Comparison of ENCODE assay signal across 8 cellular contexts in the genomic region with DNA sequence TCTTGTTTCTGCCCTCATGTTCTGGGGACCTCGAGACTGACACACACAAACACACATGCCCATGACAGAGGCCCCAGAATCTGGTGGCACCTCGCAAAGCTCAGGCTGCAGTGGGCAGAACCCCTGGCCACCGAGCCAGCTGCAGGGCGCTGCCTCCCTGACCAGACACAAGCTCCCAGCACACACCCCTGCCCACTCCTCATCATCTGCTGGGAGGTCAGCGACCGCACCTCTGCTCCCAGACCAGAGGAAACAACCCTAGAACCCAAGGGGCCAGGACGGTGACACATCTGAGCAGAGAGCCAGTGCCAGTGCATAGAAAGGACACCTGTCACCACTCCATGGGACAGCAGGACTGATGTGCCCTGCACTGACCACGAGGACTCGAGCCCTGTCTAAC.
"Had no signal": no experiment of that assay in that cellular context is flagged by ENCODE, and none has a peak within 500 bp of the region (broad histone marks: within the 10 kb centered on the region; RNA-seq: fewer than 3 reads in every experiment).

No MANE protein-coding gene starts in this region.

- H3K4me3 Mint-ChIP-seq: IgD-negative memory B cell had no signal

- H3K27ac Mint-ChIP-seq: IgD-negative memory B cell had no signal

- H3K36me3 ChIP-seq: HAP-1 had no signal

- FAIRE-seq: HepG2 had no signal

- DNase-seq: GM23248, GOT3, KBM-7 had no signal

- H3K36me3 Mint-ChIP-seq: IgD-negative memory B cell had no signal

- H3K4me1 ChIP-seq: HAP-1 had no signal

- H2AFZ ChIP-seq: GM23248 had no signal

- H3K27ac ChIP-seq: GM23248, HL-60 had no signal

- H3K4me3 ChIP-seq: GM23248, HAP-1 had no signal

- H3K9me3 ChIP-seq: HAP-1 had no signal

- H3K9ac ChIP-seq: GM23248 had no signal

- ATAC-seq: HCT116, HepG2 had no signal

- H3K9me3 Mint-ChIP-seq: IgD-negative memory B cell had no signal
